Comparison of ENCODE assay signal across 12 cellular contexts in genomic region chr15:85588657-85589056, GRCh38.
DNase-seq lines count a peak whose midpoint lies in the region; ATAC-seq, FAIRE-seq and TF ChIP-seq lines count a peak whose summit lies in the region.
"Had no signal": no experiment of that assay in that cellular context is flagged by ENCODE, and none has a peak within 500 bp of the region (broad histone marks: within the 10 kb centered on the region; RNA-seq: fewer than 3 reads in every experiment).

No MANE protein-coding gene starts in this region.

- H3K36me3 ChIP-seq in kidney (ENCODE audit: control insufficient read depth in 1 of 2, insufficient read depth in 2 of 2, low read length in 2 of 2) (peaks cover 2 to 3% of the 10 kb centered on the region in 2 donors), smooth muscle cell (ENCODE audit: low read depth) (no peaks in the 10 kb centered on the region)

- no peak for ATAC-seq in GM18868 (IDR thresholded peaks at IDR 0.05; ENCODE audit: unreplicated experiment)

- no peak for FAIRE-seq in kidney (lab: Jason Lieb, UNC)

- H3K4me3 ChIP-seq in kidney (ENCODE audit: low read length in 2 of 2), result no peak overlapping the region
- H3K4me3 ChIP-seq in smooth muscle cell, result no peak overlapping the region

- H3K9me3 Mint-ChIP-seq in IgD-negative memory B cell (no peaks in the 10 kb centered on the region), immature natural killer cell (no peaks in the 10 kb centered on the region)

- peaks cover 23 to 29% (median 28%) of the 10 kb centered on the region in 3 donors for H3K4me1 Mint-ChIP-seq in IgD-negative memory B cell
- H3K4me1 Mint-ChIP-seq in immature natural killer cell, result peaks cover 38 to 74% of the 10 kb centered on the region in 2 donors

- TF ChIP-seq CTCF in kidney (IDR thresholded peaks at IDR 0.05; ENCODE audit: borderline replicate concordance, extremely low read depth, insufficient read depth), result no peak
- no peak for TF ChIP-seq CTCF in smooth muscle cell (IDR thresholded peaks at IDR 0.05; ENCODE audit: borderline replicate concordance, insufficient read depth, poor library complexity, severe bottlenecking)

- peaks cover 46% of the 10 kb centered on the region for H3K79me2 ChIP-seq in smooth muscle cell (ENCODE audit: low read depth)

- H3F3A ChIP-seq in smooth muscle cell (ENCODE audit: low read depth), result peaks cover 23% of the 10 kb centered on the region

- DNase-seq in amniotic epithelial cell (ENCODE audit: low read depth), result peak; percentile 99
- no peak for DNase-seq in kidney
- DNase-seq in smooth muscle cell (lab: John Stamatoyannopoulos, UW; ENCODE audit: unreplicated experiment), result no peak
- DNase-seq in retina, result no peak
- DNase-seq in immature natural killer cell, result no peak
- no peak for DNase-seq in substantia nigra (lab: John Stamatoyannopoulos, UW)
- DNase-seq: effector memory CD4-positive, alpha-beta T cell; GF-D8; NCI-H2107 had no signal

- H3K4me3 Mint-ChIP-seq in IgD-negative memory B cell, result no peak overlapping the region
- H3K4me3 Mint-ChIP-seq in immature natural killer cell, result no peak overlapping the region

- WGBS in smooth muscle cell (ENCODE audit: low lambda C conversion rate), result 11% methylated on average over 3 of the region's 3 CpGs

- H2AFZ ChIP-seq in smooth muscle cell (ENCODE audit: low read depth), result no peak overlapping the region

- peaks cover 20 to 40% of the 10 kb centered on the region in 2 donors for H3K4me1 ChIP-seq in kidney (ENCODE audit: control insufficient read depth in 1 of 2, insufficient read depth in 1 of 2, low read depth in 1 of 2, low read length in 2 of 2)
- peaks cover 19% of the 10 kb centered on the region for H3K4me1 ChIP-seq in smooth muscle cell (ENCODE audit: low read depth)

- H3K27ac Mint-ChIP-seq in IgD-negative memory B cell (peak overlapping the region in 2 of 3 donors; percentile 16 to 41), immature natural killer cell (peak overlapping the region in 2 of 6 donors; percentile 25 to 69)

- H4K20me1 ChIP-seq in smooth muscle cell (ENCODE audit: low read depth), result peaks cover 14% of the 10 kb centered on the region

- peak overlapping the region; percentile 73 for H3K4me2 ChIP-seq in smooth muscle cell

- H3K27me3 ChIP-seq in smooth muscle cell (ENCODE audit: low read depth), result no peaks in the 10 kb centered on the region

- intact Hi-C loops in kidney (cut with DNase I), result no loop called here

- peak overlapping the region; percentile 45 to 65 for H3K27ac ChIP-seq in kidney (ENCODE audit: low read depth in 2 of 2, low read length in 2 of 2)
- peak overlapping the region; percentile 94 for H3K27ac ChIP-seq in smooth muscle cell (ENCODE audit: low read depth)
- H3K27ac ChIP-seq in substantia nigra (ENCODE audit: low read depth, low read length, poor library complexity, severe bottlenecking), result no peak overlapping the region
- H3K27ac ChIP-seq: HL-60 had no signal

- H3K9ac ChIP-seq in kidney (ENCODE audit: low read length in 2 of 2), result no peak overlapping the region
- H3K9ac ChIP-seq in smooth muscle cell (ENCODE audit: low read depth), result peak overlapping the region; percentile 52

- H3K36me3 Mint-ChIP-seq in IgD-negative memory B cell, result peaks cover 5% of the 10 kb centered on the region
- peaks cover 8 to 27% (median 14%) of the 10 kb centered on the region in 3 donors for H3K36me3 Mint-ChIP-seq in immature natural killer cell

- H3K9me3 ChIP-seq in kidney (ENCODE audit: control insufficient read depth in 1 of 2, low read length in 2 of 2) (no peaks in the 10 kb centered on the region), smooth muscle cell (replicated peaks; ENCODE audit: low read depth) (no peaks in the 10 kb centered on the region)

- H3K27me3 Mint-ChIP-seq in IgD-negative memory B cell, result no peaks in the 10 kb centered on the region
- H3K27me3 Mint-ChIP-seq in immature natural killer cell (ENCODE audit: low read depth in 3 of 3), result peaks cover 0 to 2% (median 1%) of the 10 kb centered on the region in 3 donors
